In the genomic region with DNA sequence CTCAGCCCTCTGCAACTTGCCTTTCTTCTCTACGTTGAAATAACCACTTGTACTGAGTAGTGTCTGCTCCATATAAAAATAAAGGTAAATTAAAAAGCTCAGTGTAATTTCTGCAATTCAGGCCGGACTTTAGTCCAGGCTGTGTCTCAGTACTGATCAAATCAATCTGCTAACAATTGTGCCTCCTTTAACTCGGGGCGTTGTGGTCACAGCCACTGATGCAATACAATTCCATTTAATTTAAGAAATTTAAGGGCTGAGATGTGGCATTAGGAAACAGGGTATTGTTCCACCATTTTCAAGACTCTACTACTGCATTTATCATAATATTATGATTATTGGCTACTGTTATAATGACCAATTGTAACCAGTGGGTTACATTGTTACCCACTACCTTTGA, we compare ENCODE assay signal across 9 cellular contexts.
"Had no signal": no experiment of that assay in that cellular context is flagged by ENCODE, and none has a peak within 500 bp of the region (broad histone marks: within the 10 kb centered on the region; RNA-seq: fewer than 3 reads in every experiment).

No MANE protein-coding gene starts in this region.

- H3K9ac ChIP-seq: GM23248 had no signal

- H2AFZ ChIP-seq: GM23248 had no signal

- H3K9me3 ChIP-seq: HAP-1 had no signal

- ATAC-seq: HCT116, HepG2, K562 had no signal

- H3K27ac ChIP-seq: GM23248, HL-60 had no signal

- H3K4me1 ChIP-seq: HAP-1 had no signal

- H3K4me3 Mint-ChIP-seq: HFFc6 had no signal

- DNase-seq: GM23248, GOT3, H7, HFFc6 had no signal

- H3K36me3 ChIP-seq: HAP-1 had no signal

- H3K4me3 ChIP-seq: GM23248, HAP-1, K562 had no signal

- H3K9me3 Mint-ChIP-seq: HFFc6 had no signal

- H3K27ac Mint-ChIP-seq: HFFc6 had no signal
